Comparison of ENCODE assay signal across 13 cellular contexts in genomic region chr2:197502685-197503084, GRCh38. TPM values are rescaled to one million over a fixed set of nuclear protein-coding genes. Genes with fewer than 3 reads are reported as not detected.
DNase-seq lines count a peak whose midpoint lies in the region; TF ChIP-seq lines count a peak whose summit lies in the region.
"Had no signal": no experiment of that assay in that cellular context is flagged by ENCODE, and none has a peak within 500 bp of the region (broad histone marks: within the 10 kb centered on the region; RNA-seq: fewer than 3 reads in every experiment).

No MANE protein-coding gene starts in this region.

- no peak overlapping the region for H3K4me3 Mint-ChIP-seq in T-helper 1 cell treated with Interleukin-12 subunit alpha and Interleukin-12 subunit beta and Interleukin-4 antibody, amounts not matched to agents 30 μg/mL and 1 μg/mL, for 36 hours
- H3K4me3 Mint-ChIP-seq in osteocyte (ENCODE audit: unreplicated experiment) = no peak overlapping the region

- H3K4me3 ChIP-seq in OCI-LY1 (ENCODE audit: low read depth, low read length, poor library complexity, severe bottlenecking) (peak overlapping the region; percentile 83), colonic mucosa (no peak overlapping the region), brain microvascular endothelial cell (ENCODE audit: low read depth, low read length) (no peak overlapping the region)
- H3K4me3 ChIP-seq: thoracic aorta had no signal

- no peaks in the 10 kb centered on the region for H3K9me3 Mint-ChIP-seq in T-helper 1 cell treated with Interleukin-12 subunit alpha and Interleukin-12 subunit beta and Interleukin-4 antibody, amounts not matched to agents 30 μg/mL and 1 μg/mL, for 36 hours
- no peaks in the 10 kb centered on the region for H3K9me3 Mint-ChIP-seq in osteocyte (ENCODE audit: unreplicated experiment)

- H2AFZ ChIP-seq in OCI-LY1 (ENCODE audit: low read length) = no peak overlapping the region

- H3K79me2 ChIP-seq in OCI-LY1 (ENCODE audit: insufficient read depth, low read length) = peaks cover 46% of the 10 kb centered on the region

- H3K9me2 ChIP-seq in OCI-LY1 (ENCODE audit: low read depth, low read length) = no peaks in the 10 kb centered on the region

- H3K27me3 ChIP-seq in OCI-LY1 (ENCODE audit: insufficient read depth, low read length) (no peaks in the 10 kb centered on the region), colonic mucosa (no peaks in the 10 kb centered on the region), brain microvascular endothelial cell (replicated peaks) (no peaks in the 10 kb centered on the region)

- peak overlapping the region; percentile 52 for H3K27ac ChIP-seq in OCI-LY1 (ENCODE audit: low read depth, low read length, poor library complexity, severe bottlenecking)
- H3K27ac ChIP-seq in colonic mucosa = peak overlapping the region; percentile 46
- no peak overlapping the region for H3K27ac ChIP-seq in brain microvascular endothelial cell
- H3K27ac ChIP-seq: thoracic aorta had no signal

- H3K9me3 ChIP-seq in OCI-LY1 (ENCODE audit: low read length) = no peaks in the 10 kb centered on the region
- no peaks in the 10 kb centered on the region for H3K9me3 ChIP-seq in colonic mucosa
- H3K9me3 ChIP-seq: thoracic aorta had no signal

- no peak for TF ChIP-seq CTCF in OCI-LY1 (IDR thresholded peaks at IDR 0.05; ENCODE audit: low read length)
- no peak for TF ChIP-seq CTCF in colonic mucosa (IDR thresholded peaks at IDR 0.05)
- no peak for TF ChIP-seq CTCF in osteocyte (IDR thresholded peaks at IDR 0.05)
- TF ChIP-seq CTCF in brain microvascular endothelial cell (IDR thresholded peaks at IDR 0.05; ENCODE audit: low read depth, low read length, missing control alignments) = no peak

- H3K27me3 Mint-ChIP-seq in T-helper 1 cell treated with Interleukin-12 subunit alpha and Interleukin-12 subunit beta and Interleukin-4 antibody, amounts not matched to agents 30 μg/mL and 1 μg/mL, for 36 hours (ENCODE audit: low read depth) = no peaks in the 10 kb centered on the region
- H3K27me3 Mint-ChIP-seq in osteocyte (ENCODE audit: unreplicated experiment) = no peaks in the 10 kb centered on the region

- DNase-seq in T-helper 1 cell (no peak), colonic mucosa (no peak), osteocyte (ENCODE audit: extremely low spot score, unreplicated experiment) (no peak), NCI-H526 treated with DMSO at 0.1 percent for 48 hours (lab: John Stamatoyannopoulos, UW) (no peak), brain microvascular endothelial cell (no peak), NCI-H1048 (lab: John Stamatoyannopoulos, UW) (no peak)
- DNase-seq: ACHN; activated CD4-positive, CD25-positive, alpha-beta regulatory T cell treated with anti-CD3 and anti-CD28 coated beads, Interleukin-2, amount 50 U/mL, for 72 hours; NCI-H187 treated with DMSO at 0.1 percent for 48 hours; stimulated activated CD4-positive, alpha-beta T cell treated with anti-CD3 and anti-CD28 coated beads, Interleukin-2, amount 100 ng/mL, for 24 hours had no signal

- peak overlapping the region; percentile 65 for H3K4me2 ChIP-seq in OCI-LY1 (ENCODE audit: low read length)

- no peaks in the 10 kb centered on the region for H4K20me1 ChIP-seq in OCI-LY1 (ENCODE audit: insufficient read depth, low read length)

- H3K27ac Mint-ChIP-seq in T-helper 1 cell treated with Interleukin-12 subunit alpha and Interleukin-12 subunit beta and Interleukin-4 antibody, amounts not matched to agents 30 μg/mL and 1 μg/mL, for 36 hours = peak overlapping the region; percentile 26
- H3K27ac Mint-ChIP-seq in osteocyte (ENCODE audit: unreplicated experiment) = peak overlapping the region; percentile 53

- peaks cover 25% of the 10 kb centered on the region for H3K36me3 Mint-ChIP-seq in T-helper 1 cell treated with Interleukin-12 subunit alpha and Interleukin-12 subunit beta and Interleukin-4 antibody, amounts not matched to agents 30 μg/mL and 1 μg/mL, for 36 hours (ENCODE audit: low read depth)
- peaks cover 26% of the 10 kb centered on the region for H3K36me3 Mint-ChIP-seq in osteocyte (ENCODE audit: unreplicated experiment)

- peaks cover 3% of the 10 kb centered on the region; the same call in 1 of the 2 replicates for H3F3A ChIP-seq in OCI-LY1 (ENCODE audit: insufficient read depth, low read length)

- in situ Hi-C loops in brain microvascular endothelial cell (cut with HindIII; ENCODE audit: low pct_ligation_motif_present, low sequenced_read_pairs) = no loop called here

- intact Hi-C loops in colonic mucosa (cut with DNase I) = no loop called here

- peaks cover 27% of the 10 kb centered on the region for H3K4me1 Mint-ChIP-seq in T-helper 1 cell treated with Interleukin-12 subunit alpha and Interleukin-12 subunit beta and Interleukin-4 antibody, amounts not matched to agents 30 μg/mL and 1 μg/mL, for 36 hours (ENCODE audit: low read depth)
- peaks cover 31% of the 10 kb centered on the region for H3K4me1 Mint-ChIP-seq in osteocyte (ENCODE audit: unreplicated experiment)

- H3K36me3 ChIP-seq in OCI-LY1 (ENCODE audit: insufficient read depth, low read length) (peaks cover 79% of the 10 kb centered on the region), colonic mucosa (peaks cover 4% of the 10 kb centered on the region), brain microvascular endothelial cell (replicated peaks) (peaks cover 17% of the 10 kb centered on the region)

- H3K9ac ChIP-seq in OCI-LY1 (ENCODE audit: low read length) = no peak overlapping the region
- peak overlapping the region in 1 of 2 donors; percentile 48 for H3K9ac ChIP-seq in colonic mucosa (ENCODE audit: low read depth in 2 of 2, low read length in 2 of 2)

- peaks cover 25% of the 10 kb centered on the region for H3K4me1 ChIP-seq in OCI-LY1 (ENCODE audit: insufficient read depth, low read length, severe bottlenecking)
- H3K4me1 ChIP-seq in colonic mucosa = peaks cover 5% of the 10 kb centered on the region

RNA-seq across cellular contexts. Expression of gene HSPE1, which starts 2.5 kb away (rescaled TPM):
- total RNA-seq in colonic mucosa (100 to 1,000 TPM; 101 to 297 TPM), osteocyte (60.5 and 70.4 TPM in 2 replicates)

RNA-seq across cellular contexts. Expression of gene HSPD1, which starts 3.0 kb away (rescaled TPM):
- total RNA-seq in colonic mucosa (100 to 1,000 TPM; 232 to 794 TPM), osteocyte (163 and 165 TPM in 2 replicates)

RNA-seq across cellular contexts. Expression of gene MOB4, which starts 13.2 kb away (rescaled TPM):
- total RNA-seq in colonic mucosa (10 to 100 TPM; 24.7 to 34.1 TPM), osteocyte (23.1 and 23.7 TPM in 2 replicates)

RNA-seq across cellular contexts. Expression of gene COQ10B, which starts 49.3 kb away (rescaled TPM):
- total RNA-seq in colonic mucosa (10 to 100 TPM; 15.5 to 38.5 TPM), osteocyte (23.5 and 24.3 TPM in 2 replicates)
